8 cellular contexts compared by ENCODE assay signal in genomic region chr1:224929335-224930237, GRCh38. TPM values are rescaled to one million over a fixed set of nuclear protein-coding genes. Genes with fewer than 3 reads are reported as not detected.
DNase-seq lines count a peak whose midpoint lies in the region; ATAC-seq and TF ChIP-seq lines count a peak whose summit lies in the region.

Gene DNAH14, plus strand, starts transcription at chr1:224929675. Its CDS starts 23,028 bp downstream, at chr1:224952703.

- H3K9ac ChIP-seq in HCT116 (ENCODE audit: low read length), result peak within 1 kb of the TSS; percentile 74

- intact Hi-C loops in HCT116 (cut with micrococcal nuclease), result loop anchor here (10.0 kb wide), 1 partner anchor 495 kb away; the partner anchor contains the start of gene WDR26

- peak within 1 kb of the TSS; percentile 50 for H2AFZ ChIP-seq in HCT116 (ENCODE audit: low read depth, low read length, poor library complexity, severe bottlenecking)

- no TSS peak for BruUV-seq in HCT116 (replicated peaks; lab: Mats Ljungman, UMichigan)

- peaks cover 23% of the 10 kb centered on the region for H3K9me3 Mint-ChIP-seq in activated CD4-positive, alpha-beta T cell treated with anti-CD3 and anti-CD28 coated beads, Interleukin-2, amount 10 ng/mL, durations not matched to agents 7 days and 5 days
- peaks cover 34% of the 10 kb centered on the region for H3K9me3 Mint-ChIP-seq in nephron

- 0 out of 4 replicates have a peak, but pooled peaks cover 0 to 7% of the 10 kb centered on the region in 2 experiments for H3K36me3 ChIP-seq in HCT116 (ENCODE audit: control insufficient read depth in 1 of 2, insufficient read depth in 2 of 2, low read length in 2 of 2)

- TF ChIP-seq RAD21 in HCT116 (IDR thresholded peaks at IDR 0.05; ENCODE audit: low read depth), result 0 out of 2 replicates have a peak, but pooled peaks have one; percentile 2

- RAD21 ChIA-PET in HCT116 (lab: Charles Lee; ENCODE audit: low non-redundant PET in 1 of 2, low total read pairs in 2 of 2, uncharacterized antibody in 2 of 2, unreplicated experiment in 2 of 2), result no interaction called here

- peak; percentile 93 for TF ChIP-seq POLR2A in HCT116 (IDR thresholded peaks at IDR 0.05; ENCODE audit: borderline replicate concordance, extremely low read depth, insufficient read depth, insufficient read length)

- peaks cover 3% of the 10 kb centered on the region for H3K4me1 Mint-ChIP-seq in activated CD4-positive, alpha-beta T cell treated with anti-CD3 and anti-CD28 coated beads, Interleukin-2, amount 10 ng/mL, durations not matched to agents 7 days and 5 days
- H3K4me1 Mint-ChIP-seq in nephron, result no peaks in the 10 kb centered on the region

- H3K79me2 ChIP-seq in HCT116 (ENCODE audit: insufficient read depth, low read length), result peaks cover 50% of the 10 kb centered on the region

- H3K9me3 ChIP-seq in HCT116 (ENCODE audit: control insufficient read depth in 1 of 2, insufficient read depth in 1 of 2, low read depth in 1 of 2, low read length in 2 of 2), result peaks cover 9 to 23% of the 10 kb centered on the region in 2 experiments; a peak in 3 of 4 replicates

- TF ChIP-seq CTCF in HCT116 (IDR thresholded peaks at IDR 0.05 in 2 of 3, conservative IDR thresholded peaks at IDR 0.05 in 1 of 3; ENCODE audit: borderline replicate concordance in 1 of 3, insufficient read depth in 1 of 3, low read depth in 2 of 3, low read length in 2 of 3) (no peak), fibroblast of the aortic adventitia (IDR thresholded peaks at IDR 0.05; ENCODE audit: insufficient read depth, low read length) (no peak), nephron (IDR thresholded peaks at IDR 0.05; ENCODE audit: unreplicated experiment in 3 of 3) (no peak)

- CTCF ChIA-PET in HCT116 (lab: Charles Lee), result interaction anchor here (1.1 kb wide), 2 partner anchors 277 to 417 kb away, joined by 3 to 4 read pairs; no protein-coding TSS in a partner anchor
- CTCF ChIA-PET in activated CD4-positive, alpha-beta T cell treated with anti-CD3 and anti-CD28 coated beads, Interleukin-2, amount 10 ng/mL, durations not matched to agents 7 days and 5 days (lab: Charles Lee), result interaction anchor here (0.6 kb wide), 1 partner anchor 840 kb away, joined by 3 read pairs; no protein-coding TSS in a partner anchor

- H3K27me3 ChIP-seq in HCT116 (ENCODE audit: insufficient read depth, low read length), result no peaks in the 10 kb centered on the region

- H3K4me2 ChIP-seq in HCT116 (ENCODE audit: low read length), result peak within 1 kb of the TSS; percentile 93

- peak within 1 kb of the TSS; percentile 59 for H3K4me3 Mint-ChIP-seq in activated CD4-positive, alpha-beta T cell treated with anti-CD3 and anti-CD28 coated beads, Interleukin-2, amount 10 ng/mL, durations not matched to agents 7 days and 5 days
- H3K4me3 Mint-ChIP-seq in nephron, result peak within 1 kb of the TSS; percentile 86 to 90 (median 88)

- POLR2A ChIA-PET in HCT116 (lab: Charles Lee), result no interaction called here
- POLR2A ChIA-PET in activated CD4-positive, alpha-beta T cell treated with anti-CD3 and anti-CD28 coated beads, Interleukin-2, amount 10 ng/mL, durations not matched to agents 7 days and 5 days (lab: Charles Lee), result no interaction called here

- ATAC-seq in HCT116 (peak; percentile 98), HG03045 (IDR thresholded peaks at IDR 0.05; ENCODE audit: unreplicated experiment) (no peak)

- peaks cover 0 to 10% of the 10 kb centered on the region in 2 experiments; a peak in 2 of 4 replicates for H3K4me1 ChIP-seq in HCT116 (ENCODE audit: control insufficient read depth in 1 of 2, insufficient read depth in 2 of 2, low read length in 2 of 2)

- H3K36me3 Mint-ChIP-seq in activated CD4-positive, alpha-beta T cell treated with anti-CD3 and anti-CD28 coated beads, Interleukin-2, amount 10 ng/mL, durations not matched to agents 7 days and 5 days (ENCODE audit: low read depth), result peaks cover 8% of the 10 kb centered on the region
- peaks cover 34% of the 10 kb centered on the region for H3K36me3 Mint-ChIP-seq in nephron (ENCODE audit: low read depth)

- peaks cover 28% of the 10 kb centered on the region for H3K27me3 Mint-ChIP-seq in activated CD4-positive, alpha-beta T cell treated with anti-CD3 and anti-CD28 coated beads, Interleukin-2, amount 10 ng/mL, durations not matched to agents 7 days and 5 days
- no peaks in the 10 kb centered on the region for H3K27me3 Mint-ChIP-seq in nephron (ENCODE audit: low read depth)

- H3K27ac Mint-ChIP-seq in activated CD4-positive, alpha-beta T cell treated with anti-CD3 and anti-CD28 coated beads, Interleukin-2, amount 10 ng/mL, durations not matched to agents 7 days and 5 days, result no peak within 1 kb of the TSS
- peak within 1 kb of the TSS; percentile 53 to 89 (median 81) for H3K27ac Mint-ChIP-seq in nephron

- H3K4me3 ChIP-seq in HCT116 (replicated peaks in 1 of 2; ENCODE audit: low read depth in 1 of 2, low read length in 2 of 2) (peak within 1 kb of the TSS; percentile 68 to 69), fibroblast of the aortic adventitia (ENCODE audit: low read depth, low read length) (peak within 1 kb of the TSS; percentile 69)

- no peaks in the 10 kb centered on the region for H3K9me2 ChIP-seq in HCT116 (ENCODE audit: insufficient read depth)

- no peaks in the 10 kb centered on the region for H4K20me1 ChIP-seq in HCT116 (ENCODE audit: insufficient read depth)

- peak within 1 kb of the TSS; percentile 88 for H3K27ac ChIP-seq in HCT116 (ENCODE audit: low read depth, low read length)

- DNase-seq in Daoy (ENCODE audit: low read depth) (peak; percentile 84), HCT116 (ENCODE audit: low read depth, low spot score) (peak; percentile 83), NCI-H2171 treated with DMSO at 0.1 percent for 48 hours (lab: John Stamatoyannopoulos, UW) (peak; percentile 79), fibroblast of the aortic adventitia (ENCODE audit: low read depth) (peak; percentile 72)
- no peak for DNase-seq in activated CD4-positive, alpha-beta T cell treated with anti-CD3 and anti-CD28 coated beads, Interleukin-2, amount 10 ng/mL, durations not matched to agents 7 days and 5 days
- no peak for DNase-seq in NK-92 treated with Interleukin-12 subunit alpha and Interleukin-12 subunit beta, amount 100 ng/mL, for 24 hours (lab: John Stamatoyannopoulos, UW)

TF ChIP-seq in HCT116, 20 proteins besides CTCF, POLR2A, EP300 and RAD21 (continues in another document):
- TF ChIP-seq REST (IDR thresholded peaks at IDR 0.05; ENCODE audit: low read depth) (no peak), EGR1 (IDR thresholded peaks at IDR 0.05; ENCODE audit: low read depth) (peak; percentile 98), ELF1 (IDR thresholded peaks at IDR 0.05; ENCODE audit: borderline replicate concordance, low read depth) (no peak), JUND (IDR thresholded peaks at IDR 0.05) (no peak; the same call in 1 of the 2 replicates), YY1 (IDR thresholded peaks at IDR 0.05; ENCODE audit: extremely low read depth, insufficient replicate concordance, low read depth, low read length) (no peak), POLR2AphosphoS5 (IDR thresholded peaks at IDR 0.05; ENCODE audit: low read depth, low read length) (peak; percentile 95), TCF7L2 (IDR thresholded peaks at IDR 0.05; ENCODE audit: borderline replicate concordance, extremely low read depth, insufficient read depth, insufficient read length) (no peak), FOSL1 (IDR thresholded peaks at IDR 0.05; ENCODE audit: low read depth) (no peak), SP1 (IDR thresholded peaks at IDR 0.05; ENCODE audit: low read depth) (0 out of 2 replicates have a peak, but pooled peaks have one; percentile 12), EZH2phosphoT487 (IDR thresholded peaks at IDR 0.05; ENCODE audit: borderline replicate concordance) (no peak), SIN3A (IDR thresholded peaks at IDR 0.05; ENCODE audit: low read depth) (peak; percentile 66; the same call in 1 of the 2 replicates), MAX (IDR thresholded peaks at IDR 0.05) (peak; percentile 95), CEBPB (IDR thresholded peaks at IDR 0.05; ENCODE audit: low read depth) (no peak)

RNA-seq across cellular contexts. Expression of gene DNAH14, which starts in this region (rescaled TPM):
- 32.5 and 56.2 TPM in 2 replicates for total RNA-seq in Daoy (2014; rRNA removed; shearing (Covaris generic))
- total RNA-seq in HCT116 (2021; ENCODE audit: unreplicated experiment), result 33.2 TPM
- polyA plus RNA-seq in HCT116 (2012), result 5.4 and 9.9 TPM in 2 replicates
- total RNA-seq in activated CD4-positive, alpha-beta T cell treated with anti-CD3 and anti-CD28 coated beads, Interleukin-2, amount 10 ng/mL, durations not matched to agents 7 days and 5 days, result under 1 TPM; 0.40 to 0.82 TPM
- total RNA-seq in fibroblast of the aortic adventitia (ENCODE audit: low replicate concordance), result 12.7 and 33.9 TPM in 2 replicates

Comparison
In these comparisons a context has a peak if more than half of its experiments do, and no peak if none do; other contexts are left out.
1. DNase-seq: peak in Daoy (single experiment), HCT116 (single experiment), NCI-H2171 treated with DMSO at 0.1 percent for 48 hours (single experiment) and fibroblast of the aortic adventitia (single experiment); none in activated CD4-positive, alpha-beta T cell treated with anti-CD3 and anti-CD28 coated beads, Interleukin-2, amount 10 ng/mL, durations not matched to agents 7 days and 5 days (single experiment) and NK-92 treated with Interleukin-12 subunit alpha and Interleukin-12 subunit beta, amount 100 ng/mL, for 24 hours (single experiment).